In genomic region chr6:159898519-159898918, GRCh38 we compare ENCODE assay signal across 2 cellular contexts.
A peak's percentile ranks its signal among the peaks of the same experiment; 100 is the strongest.
TF ChIP-seq lines count a peak whose summit lies in the region.

No MANE protein-coding gene starts in this region.

TF ChIP-seq in IMR-90, 13 proteins besides CTCF, POLR2A, EP300 and RAD21:
- no peak for TF ChIP-seq MAZ (IDR thresholded peaks at IDR 0.05; ENCODE audit: borderline replicate concordance, low read depth, low read length)
- no peak for TF ChIP-seq RCOR1 (IDR thresholded peaks at IDR 0.05; ENCODE audit: insufficient replicate concordance, low read length)
- TF ChIP-seq NFE2L2 (IDR thresholded peaks at IDR 0.05; ENCODE audit: low read depth, low read length) = no peak
- no peak for TF ChIP-seq USF2 (IDR thresholded peaks at IDR 0.05; ENCODE audit: low read depth, low read length)
- TF ChIP-seq BHLHE40 (IDR thresholded peaks at IDR 0.05; ENCODE audit: low read depth, low read length) = no peak
- no peak for TF ChIP-seq FOS (IDR thresholded peaks at IDR 0.05; ENCODE audit: low read depth, low read length)
- TF ChIP-seq MAFK (IDR thresholded peaks at IDR 0.05; ENCODE audit: low read depth, low read length) = no peak
- TF ChIP-seq ELK1 (IDR thresholded peaks at IDR 0.05; ENCODE audit: borderline replicate concordance, low read depth, low read length) = no peak
- no peak for TF ChIP-seq MXI1 (IDR thresholded peaks at IDR 0.05; ENCODE audit: borderline replicate concordance, low read depth, low read length)
- TF ChIP-seq CEBPB (IDR thresholded peaks at IDR 0.05; ENCODE audit: low read depth, low read length) = no peak
- TF ChIP-seq RFX5 (IDR thresholded peaks at IDR 0.05; ENCODE audit: low read depth, low read length) = no peak
- TF ChIP-seq SMC3 (IDR thresholded peaks at IDR 0.05; ENCODE audit: low read depth, low read length) = no peak
- TF ChIP-seq CHD1 (IDR thresholded peaks at IDR 0.05; ENCODE audit: low read depth, low read length) = no peak

TF ChIP-seq in K562, 482 proteins besides CTCF, POLR2A, EP300 and RAD21:
- TF ChIP-seq ZNF263 (CRISPR knock-in tag; IDR thresholded peaks at IDR 0.05; ENCODE audit: borderline replicate concordance) (peak; percentile 94), NELFE (IDR thresholded peaks at IDR 0.05; ENCODE audit: insufficient read depth, insufficient read length) (no peak)
